ENCODE assay signal across 10 cellular contexts in the genomic region with DNA sequence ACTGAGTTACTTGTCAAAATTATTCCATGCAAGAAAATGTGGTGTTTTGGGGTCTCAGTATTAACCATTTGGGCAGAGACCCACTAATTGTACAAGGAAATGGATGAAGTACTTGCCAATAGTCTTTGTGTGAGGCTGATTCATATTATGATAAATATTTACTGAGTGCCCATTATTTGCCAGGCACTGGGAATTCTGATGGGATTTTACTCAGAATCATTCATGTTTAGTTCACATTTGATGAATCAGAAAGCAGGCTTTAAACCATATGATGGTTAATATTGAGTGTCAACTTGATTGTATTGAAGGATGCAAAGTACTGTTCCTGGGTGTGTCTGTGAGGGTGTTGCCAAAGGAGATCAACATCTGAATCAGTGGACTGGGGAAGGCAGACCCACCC.
"Had no signal": no experiment of that assay in that cellular context is flagged by ENCODE, and none has a peak within 500 bp of the region (broad histone marks: within the 10 kb centered on the region; RNA-seq: fewer than 3 reads in every experiment).

No MANE protein-coding gene starts in this region.

- FAIRE-seq: H54 had no signal

- ATAC-seq: GM23338, HCT116 had no signal

- H3K36me3 ChIP-seq: HAP-1 had no signal

- DNase-seq: GM23248, GOT3, H7, H9, HCEC 1CT, HFFc6 had no signal

- H2AFZ ChIP-seq: GM23248 had no signal

- H3K4me2 ChIP-seq: GM23338 had no signal

- H3K9me3 ChIP-seq: HAP-1 had no signal

- H3K27ac ChIP-seq: GM23248 had no signal

- H3K9ac ChIP-seq: GM23248 had no signal

- H3K4me3 ChIP-seq: GM23248, GM23338, HAP-1 had no signal
